In the genomic region with DNA sequence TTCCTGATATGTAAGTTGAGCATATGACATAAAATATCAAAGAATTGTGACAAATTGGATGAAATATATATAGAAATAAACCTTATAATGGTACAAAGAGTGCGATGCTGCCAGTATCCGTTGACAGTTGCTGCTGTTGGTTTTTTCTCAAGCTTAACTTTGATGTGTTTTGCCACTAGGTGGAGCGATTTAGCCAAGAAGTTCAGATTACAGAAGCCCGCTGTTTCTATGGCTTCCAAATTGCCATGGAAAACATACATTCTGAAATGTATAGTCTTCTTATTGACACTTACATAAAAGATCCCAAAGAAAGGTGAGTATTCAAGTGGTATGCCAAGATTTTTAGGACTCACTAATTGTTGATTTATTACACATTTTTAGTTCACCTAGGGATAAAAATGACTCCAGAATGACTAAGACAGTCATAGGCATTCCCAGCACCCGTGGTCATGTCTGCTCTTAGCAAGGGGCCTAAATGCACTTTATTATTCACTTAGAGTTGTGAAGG, we compare ENCODE assay signal across 8 cellular contexts. TPM values are rescaled to one million over a fixed set of nuclear protein-coding genes. Genes with fewer than 3 reads are reported as not detected.
DNase-seq lines count a peak whose midpoint lies in the region; ATAC-seq and TF ChIP-seq lines count a peak whose summit lies in the region.

No MANE protein-coding gene starts in this region.

- H3T11ph ChIP-seq in H9 (ENCODE audit: low read length), result no peak overlapping the region

- H3K23me2 ChIP-seq in H9 (ENCODE audit: insufficient read length, low read depth, low read length, poor library complexity, severe bottlenecking), result peaks cover 27% of the 10 kb centered on the region

- no peak overlapping the region for H3K4me3 ChIP-seq in CD8-positive, alpha-beta T cell (ENCODE audit: low read depth, low read length)
- H3K4me3 ChIP-seq in fibroblast of villous mesenchyme (ENCODE audit: low read depth, low read length), result peak overlapping the region; percentile 81

- H3K27ac Mint-ChIP-seq in CD8-positive, alpha-beta T cell, result no peak overlapping the region
- 0 out of 7 replicates have a peak overlapping the region, but pooled peaks of 1 of the 3 experiments have one; percentile 86 for H3K27ac Mint-ChIP-seq in H9
- peak overlapping the region; percentile 97 for H3K27ac Mint-ChIP-seq in activated CD4-positive, alpha-beta memory T cell treated with anti-CD3 and anti-CD28 coated beads for 36 hours

- H2BK12ac ChIP-seq in H9 (ENCODE audit: insufficient read length, low read depth, low read length), result no peak overlapping the region

- H2AFZ ChIP-seq in H9 (ENCODE audit: low read length), result no peak overlapping the region

- no peak overlapping the region for H4K91ac ChIP-seq in H9 (ENCODE audit: insufficient read length, low read depth, low read length)

- H3K27me3 Mint-ChIP-seq in CD8-positive, alpha-beta T cell (ENCODE audit: low read depth), result peaks cover 19% of the 10 kb centered on the region
- no peaks in the 10 kb centered on the region for H3K27me3 Mint-ChIP-seq in H9 (ENCODE audit: low read depth)
- H3K27me3 Mint-ChIP-seq in activated CD4-positive, alpha-beta memory T cell treated with anti-CD3 and anti-CD28 coated beads for 36 hours, result peaks cover 3% of the 10 kb centered on the region

- no peaks in the 10 kb centered on the region for H4K20me1 ChIP-seq in H9 (ENCODE audit: control insufficient read depth, insufficient read depth, insufficient read length)

- POLR2A ChIA-PET in CD8-positive, alpha-beta T cell (lab: Charles Lee), result interaction anchor here (1.2 to 1.3 kb wide), 3 partner anchors 205 to 324 kb away, joined by 3 to 4 read pairs (median 3); a partner anchor contains a TSS
- POLR2A ChIA-PET in activated CD4-positive, alpha-beta memory T cell treated with anti-CD3 and anti-CD28 coated beads for 36 hours (lab: Charles Lee), result interaction anchor here (0.6 to 2.4 kb wide), 13 partner anchors 10 to 696 kb away, joined by 3 to 10 read pairs (median 6); a partner anchor contains a TSS

- no peak overlapping the region for H3K27ac ChIP-seq in CD8-positive, alpha-beta T cell (ENCODE audit: low read depth, low read length)
- no peak overlapping the region for H3K27ac ChIP-seq in H9 (ENCODE audit: insufficient read length, low read depth, low read length)

- no peak overlapping the region for H3K23ac ChIP-seq in H9 (ENCODE audit: insufficient read length, low read depth, low read length)

- H3K4me2 ChIP-seq in H9 (ENCODE audit: insufficient read depth, insufficient read length, low read length), result peak overlapping the region; percentile 74

- H3K79me2 ChIP-seq in H9 (ENCODE audit: insufficient read depth, low read length), result peaks cover 6% of the 10 kb centered on the region; the same call in 1 of the 2 replicates

- no peak overlapping the region for H4K5ac ChIP-seq in H9 (ENCODE audit: insufficient read length, low read depth, low read length)

- peaks cover 33% of the 10 kb centered on the region for H3K4me1 ChIP-seq in CD8-positive, alpha-beta T cell (ENCODE audit: insufficient read depth, low read length)
- no peaks in the 10 kb centered on the region for H3K4me1 ChIP-seq in H9 (ENCODE audit: insufficient read depth, low read length)

- no CpG with 5 or more reads among the region's 5 CpGs for WGBS in H9 (ENCODE audit: extremely low coverage, insufficient read length, low lambda C conversion rate)

- no peak overlapping the region for H2AK5ac ChIP-seq in H9 (ENCODE audit: insufficient read length, low read length)

- peak in 3 of 7 experiments; percentile 32 to 51 (median 43) for DNase-seq in CD8-positive, alpha-beta T cell
- DNase-seq in H9, result no peak
- peak; percentile 76 for DNase-seq in NCI-H460 (ENCODE audit: extremely low read depth, low read depth)
- no peak for DNase-seq in activated CD4-positive, alpha-beta memory T cell treated with anti-CD3 and anti-CD28 coated beads for 36 hours
- DNase-seq in fibroblast of villous mesenchyme (ENCODE audit: low read depth), result peak; percentile 85
- peak; percentile 48 for DNase-seq in pulmonary artery endothelial cell (ENCODE audit: low read depth, low spot score)

- intact Hi-C loops in CD8-positive, alpha-beta T cell (cut with DNase I, micrococcal nuclease), result loop anchor here (1.0 to 5.0 kb wide), 10 partner anchors 42 to 1343 kb away; a partner anchor contains a TSS
- intact Hi-C loops in activated CD4-positive, alpha-beta memory T cell treated with anti-CD3 and anti-CD28 coated beads for 36 hours (cut with micrococcal nuclease), result loop anchor here (1.0 to 5.0 kb wide), 5 partner anchors 284 to 668 kb away; no protein-coding TSS in a partner anchor

- no peaks in the 10 kb centered on the region for H3K9me3 Mint-ChIP-seq in CD8-positive, alpha-beta T cell
- H3K9me3 Mint-ChIP-seq in H9, result no peaks in the 10 kb centered on the region; a peak in 1 of 5 replicates
- no peaks in the 10 kb centered on the region for H3K9me3 Mint-ChIP-seq in activated CD4-positive, alpha-beta memory T cell treated with anti-CD3 and anti-CD28 coated beads for 36 hours

- no peak for ATAC-seq in CD8-positive, alpha-beta T cell
- ATAC-seq in GM18873 (IDR thresholded peaks at IDR 0.05; ENCODE audit: low FRiP score, unreplicated experiment) (no peak), HG03025 (IDR thresholded peaks at IDR 0.05; ENCODE audit: low FRiP score, unreplicated experiment) (no peak)

- peaks cover 39% of the 10 kb centered on the region for H3K4me1 Mint-ChIP-seq in CD8-positive, alpha-beta T cell (ENCODE audit: low read depth)
- H3K4me1 Mint-ChIP-seq in H9, result peaks cover 36 to 40% of the 10 kb centered on the region in 2 experiments
- H3K4me1 Mint-ChIP-seq in activated CD4-positive, alpha-beta memory T cell treated with anti-CD3 and anti-CD28 coated beads for 36 hours (ENCODE audit: low read depth), result peaks cover 52% of the 10 kb centered on the region

- CTCF ChIA-PET in CD8-positive, alpha-beta T cell (lab: Charles Lee), result interaction anchor here (0.8 to 6.9 kb wide), 24 partner anchors 10 to 535 kb away, joined by 3 to 135 read pairs (median 5); a partner anchor contains a TSS
- CTCF ChIA-PET in activated CD4-positive, alpha-beta memory T cell treated with anti-CD3 and anti-CD28 coated beads for 36 hours (lab: Charles Lee), result interaction anchor here (0.7 to 4.8 kb wide), 17 partner anchors 17 to 324 kb away, joined by 3 to 97 read pairs (median 5); a partner anchor contains a TSS

- no peak overlapping the region for H2BK15ac ChIP-seq in H9 (ENCODE audit: low read depth, low read length)

- H3K9ac ChIP-seq in H9 (ENCODE audit: extremely low read depth, insufficient read length, low read length), result no peak overlapping the region

- H3K36me3 ChIP-seq in CD8-positive, alpha-beta T cell (ENCODE audit: insufficient read depth, low read length), result no peaks in the 10 kb centered on the region

- TF ChIP-seq CTCF in CD8-positive, alpha-beta T cell (IDR thresholded peaks at IDR 0.05), result peak; percentile 85
- peak; percentile 76 for TF ChIP-seq CTCF in H9 (conservative IDR thresholded peaks at IDR 0.05)
- TF ChIP-seq CTCF in fibroblast of villous mesenchyme (IDR thresholded peaks at IDR 0.05; ENCODE audit: insufficient read depth, low read depth, low read length), result peak; percentile 57

- H3K9me3 ChIP-seq in CD8-positive, alpha-beta T cell (ENCODE audit: low read length), result no peaks in the 10 kb centered on the region
- H3K9me3 ChIP-seq in H9 (ENCODE audit: control insufficient read depth, low read depth, low read length), result no peaks in the 10 kb centered on the region

- H3K4me3 Mint-ChIP-seq in CD8-positive, alpha-beta T cell, result no peak overlapping the region
- peak overlapping the region; percentile 88 to 96 for H3K4me3 Mint-ChIP-seq in H9
- H3K4me3 Mint-ChIP-seq in activated CD4-positive, alpha-beta memory T cell treated with anti-CD3 and anti-CD28 coated beads for 36 hours, result peak overlapping the region; percentile 97

- H2BK120ac ChIP-seq in H9 (ENCODE audit: low read depth, low read length, poor library complexity, severe bottlenecking), result no peak overlapping the region

- H3K14ac ChIP-seq in H9 (ENCODE audit: insufficient read depth, low read length), result no peak overlapping the region

- H2BK5ac ChIP-seq in H9 (ENCODE audit: insufficient read length, low read length), result no peak overlapping the region

- peaks cover 13% of the 10 kb centered on the region for H3K27me3 ChIP-seq in CD8-positive, alpha-beta T cell (ENCODE audit: insufficient read depth, low read length)
- no peaks in the 10 kb centered on the region for H3K27me3 ChIP-seq in H9 (ENCODE audit: insufficient read depth, low read length)

- no peak overlapping the region for H3K56ac ChIP-seq in H9 (ENCODE audit: insufficient read length, low read depth, low read length)

- H4K8ac ChIP-seq in H9 (replicated peaks; ENCODE audit: insufficient read length, low read depth, low read length), result no peak overlapping the region

- H3K36me3 Mint-ChIP-seq in CD8-positive, alpha-beta T cell, result peaks cover 3% of the 10 kb centered on the region
- H3K36me3 Mint-ChIP-seq in H9 (ENCODE audit: insufficient read depth in 1 of 3, low read depth in 3 of 3), result peaks cover 52 to 66% (median 64%) of the 10 kb centered on the region in 3 experiments
- peaks cover 74% of the 10 kb centered on the region for H3K36me3 Mint-ChIP-seq in activated CD4-positive, alpha-beta memory T cell treated with anti-CD3 and anti-CD28 coated beads for 36 hours

- H3K79me1 ChIP-seq in H9 (ENCODE audit: insufficient read depth, low read depth, low read length, poor library complexity, severe bottlenecking), result peaks cover 2% of the 10 kb centered on the region

- H2BK20ac ChIP-seq in H9 (ENCODE audit: low read depth, low read length, poor library complexity, severe bottlenecking), result no peak overlapping the region

- no peak overlapping the region for H3K18ac ChIP-seq in H9 (ENCODE audit: insufficient read length, low read depth, low read length)

- no peak overlapping the region for H3K4ac ChIP-seq in H9 (ENCODE audit: low read depth, low read length)

RNA-seq across cellular contexts. Expression of a gene that starts 2.1 kb away (rescaled TPM):
- 1 to 10 TPM; 1.6 to 2.1 TPM for total RNA-seq in CD8-positive, alpha-beta T cell
- total RNA-seq in H9 (2021), result 163 and 176 TPM in 2 replicates
- total RNA-seq in NCI-H460 (2014; rRNA removed; shearing (Covaris generic)), result 62.5 and 68.7 TPM in 2 replicates
- 112 and 144 TPM in 2 replicates for polyA plus RNA-seq in NCI-H460 (2014; cell fraction: nucleus; rRNA removed)
- 100 to 1,000 TPM; 523 to 528 TPM for total RNA-seq in activated CD4-positive, alpha-beta memory T cell treated with anti-CD3 and anti-CD28 coated beads for 36 hours
- 45.8 and 58.6 TPM in 2 replicates for total RNA-seq in fibroblast of villous mesenchyme
- 58.2 and 88.6 TPM in 2 replicates for total RNA-seq in pulmonary artery endothelial cell

RNA-seq across cellular contexts. Expression of a gene that starts 44.4 kb away (rescaled TPM):
- total RNA-seq in CD8-positive, alpha-beta T cell, result not detected
- total RNA-seq in H9 (2021) (0.07 and 0.35 TPM in 2 replicates), fibroblast of villous mesenchyme (1.6 and 2.2 TPM in 2 replicates), pulmonary artery endothelial cell (0.04 and 0.07 TPM in 2 replicates)
- 0.14 and 0.22 TPM in 2 replicates for total RNA-seq in NCI-H460 (2014; rRNA removed; shearing (Covaris generic))
- 0.06 and 0.26 TPM in 2 replicates for polyA plus RNA-seq in NCI-H460 (2014; cell fraction: nucleus; rRNA removed)
- total RNA-seq in activated CD4-positive, alpha-beta memory T cell treated with anti-CD3 and anti-CD28 coated beads for 36 hours, result under 1 TPM in 1 of 2 experiments, not detected in 1; 0.07 TPM

Comparison
In these comparisons a context has a peak if more than half of its experiments do, and no peak if none do; other contexts are left out.
1. DNase-seq: peak in NCI-H460 (single experiment), fibroblast of villous mesenchyme (single experiment) and pulmonary artery endothelial cell (single experiment); none in H9 (single experiment) and activated CD4-positive, alpha-beta memory T cell treated with anti-CD3 and anti-CD28 coated beads for 36 hours (single experiment).
2. RNA of a gene that starts 2.1 kb away (total RNA-seq): 523 to 528 TPM in activated CD4-positive, alpha-beta memory T cell treated with anti-CD3 and anti-CD28 coated beads for 36 hours, 163 to 176 TPM in H9, 62.5 to 68.7 TPM in NCI-H460, 58.2 to 88.6 TPM in pulmonary artery endothelial cell and 45.8 to 58.6 TPM in fibroblast of villous mesenchyme; 1.6 to 2.1 TPM in CD8-positive, alpha-beta T cell; every median in the first group is over 10 times any median in the second.
3. Peak in every context shown above with its lines, with median percentiles within 50 percentile points of each other: CTCF ChIP-seq.